24 cellular contexts compared by ENCODE assay signal in the genomic region with DNA sequence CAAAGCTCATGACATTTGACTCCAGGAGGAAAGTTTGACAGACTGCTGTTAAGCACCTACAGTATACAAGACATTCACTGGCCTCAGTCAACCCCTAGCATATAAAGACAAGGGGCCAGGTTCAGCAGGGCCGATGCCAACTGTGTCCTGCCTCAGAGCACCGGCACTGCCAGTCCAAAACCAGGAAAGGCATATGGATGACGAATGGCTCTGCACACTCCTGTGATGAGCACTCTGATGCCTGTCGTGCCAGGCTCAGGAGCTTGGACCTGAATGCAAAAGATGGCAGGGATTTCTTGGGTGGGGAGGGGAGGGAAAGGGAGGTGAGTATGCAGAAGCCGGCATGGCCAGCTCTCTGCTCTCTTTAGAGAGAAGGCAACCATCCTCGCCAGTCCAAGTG. TPM values are rescaled to one million over a fixed set of nuclear protein-coding genes. Genes with fewer than 3 reads are reported as not detected.
"Had no signal": no experiment of that assay in that cellular context is flagged by ENCODE, and none has a peak within 500 bp of the region (broad histone marks: within the 10 kb centered on the region; RNA-seq: fewer than 3 reads in every experiment).

No MANE protein-coding gene starts in this region.

- H3K9me3 ChIP-seq: SJCRH30 had no signal

- H3K27me3 ChIP-seq: SJCRH30 had no signal

- DNase-seq: activated CD4-positive, alpha-beta T cell treated with anti-CD3 and anti-CD28 coated beads for 48 hours; activated CD4-positive, alpha-beta T cell treated with anti-CD3 and anti-CD28 coated beads, Interleukin-2, amount 50 U/mL, for 4 hours; activated CD4-positive, CD25-positive, alpha-beta regulatory T cell treated with anti-CD3 and anti-CD28 coated beads, Interleukin-2, amount 50 U/mL, for 72 hours; activated CD8-positive, alpha-beta T cell treated with anti-CD3 and anti-CD28 coated beads, Interleukin-2, amount 10 ng/mL, durations not matched to agents 7 days and 5 days; activated gamma-delta T cell treated with Interleukin-2 at 50 U/mL for 16 hours; activated naive CD4-positive, alpha-beta T cell treated with anti-CD3 and anti-CD28 coated beads, Interleukin-2, amount 10 ng/mL, durations not matched to agents 7 days and 5 days; activated naive CD8-positive, alpha-beta T cell treated with anti-CD3 and anti-CD28 coated beads for 36 hours; activated T-cell treated with anti-CD3 and anti-CD28 coated beads, Interleukin-2, amount 50 U/mL, for 72 hours; NCI-H1105; NCI-H1436; NCI-H1694 treated with DMSO at 0.1 percent for 48 hours; NCI-H2081; NCI-H510A treated with DMSO at 0.1 percent for 48 hours; NCI-H69; NK-92 treated with Interleukin-12 subunit alpha and Interleukin-12 subunit beta, amount 100 ng/mL, for 24 hours; OCI-M1; Right ventricle myocardium superior; RPMI8226; SJCRH30; SW 1271 had no signal

- ATAC-seq: activated CD8-positive, alpha-beta T cell treated with anti-CD3 and anti-CD28 coated beads, Interleukin-2, amount 10 ng/mL, durations not matched to agents 7 days and 5 days; activated T-cell treated with anti-CD3 and anti-CD28 coated beads, Interleukin-2, amount 50 U/mL, for 72 hours; Panc1; SK-N-SH treated with all-trans-retinoic acid at 6 μM for 48 hours had no signal

- H3K4me3 ChIP-seq: SJCRH30 had no signal

- H3K27ac ChIP-seq: KMS-11, SJCRH30 had no signal

RNA-seq across cellular contexts. Expression of a gene that starts 38.9 kb away (rescaled TPM):
- total RNA-seq: activated CD8-positive, alpha-beta T cell treated with anti-CD3 and anti-CD28 coated beads, Interleukin-2, amount 10 ng/mL, durations not matched to agents 7 days and 5 days; activated naive CD8-positive, alpha-beta T cell treated with anti-CD3 and anti-CD28 coated beads for 36 hours; activated T-helper 2 cell treated with anti-CD3 and anti-CD28 coated beads, Interferon-gamma antibody, Interleukin-2, Interleukin-4, amounts not matched to agents 10 μg/mL and 5 μg/mL and 100 μg/mL, durations not matched to agents 14 hours and 24 hours and 36 hours had no signal

RNA-seq across cellular contexts. Expression of a gene that starts 39.0 kb away (rescaled TPM):
- total RNA-seq: activated CD8-positive, alpha-beta T cell treated with anti-CD3 and anti-CD28 coated beads, Interleukin-2, amount 10 ng/mL, durations not matched to agents 7 days and 5 days; activated naive CD8-positive, alpha-beta T cell treated with anti-CD3 and anti-CD28 coated beads for 36 hours; activated T-cell treated with anti-CD3 and anti-CD28 coated beads, Interleukin-2, amount 50 U/mL, for 72 hours; activated T-helper 2 cell treated with anti-CD3 and anti-CD28 coated beads, Interferon-gamma antibody, Interleukin-2, Interleukin-4, amounts not matched to agents 10 μg/mL and 5 μg/mL and 100 μg/mL, durations not matched to agents 14 hours and 24 hours and 36 hours had no signal
